Comparison of ENCODE assay signal across 11 cellular contexts in genomic region chr13:108225440-108225839, GRCh38. TPM values are rescaled to one million over a fixed set of nuclear protein-coding genes. Genes with fewer than 3 reads are reported as not detected.
A peak's percentile ranks its signal among the peaks of the same experiment; 100 is the strongest.
DNase-seq lines count a peak whose midpoint lies in the region; ATAC-seq and TF ChIP-seq lines count a peak whose summit lies in the region.
"Had no signal": no experiment of that assay in that cellular context is flagged by ENCODE, and none has a peak within 500 bp of the region (broad histone marks: within the 10 kb centered on the region; RNA-seq: fewer than 3 reads in every experiment).

No MANE protein-coding gene starts in this region.

- ATAC-seq in HG02642 (IDR thresholded peaks at IDR 0.05; ENCODE audit: poor library complexity, unreplicated experiment) (peak; percentile 40), natural killer cell (peak; percentile 55 to 64 (median 57))

- H2AFZ ChIP-seq in KMS-11 (ENCODE audit: low read depth), result no peak overlapping the region

- no peak for DNase-seq in activated CD4-positive, alpha-beta memory T cell treated with anti-CD3 and anti-CD28 coated beads for 36 hours
- no peak for DNase-seq in activated CD4-positive, alpha-beta memory T cell treated with anti-CD3 and anti-CD28 coated beads, Interleukin-2, amount 10 ng/mL, durations not matched to agents 7 days and 5 days
- DNase-seq in natural killer cell (no peak), GDM1 (lab: John Stamatoyannopoulos, UW) (no peak), retina (no peak), cerebellar cortex (ENCODE audit: low spot score) (no peak)
- DNase-seq: effector memory CD4-positive, alpha-beta T cell; occipital lobe had no signal

- peaks cover 14% of the 10 kb centered on the region; the same call in 1 of the 2 replicates for H3K79me2 ChIP-seq in KMS-11 (ENCODE audit: insufficient read depth, low read depth)

- H4K20me1 ChIP-seq in KMS-11 (ENCODE audit: insufficient read depth), result no peaks in the 10 kb centered on the region

- peaks cover 62% of the 10 kb centered on the region for H3K4me1 Mint-ChIP-seq in activated CD4-positive, alpha-beta memory T cell treated with anti-CD3 and anti-CD28 coated beads for 36 hours (ENCODE audit: low read depth)
- peaks cover 28% of the 10 kb centered on the region for H3K4me1 Mint-ChIP-seq in activated CD4-positive, alpha-beta memory T cell treated with anti-CD3 and anti-CD28 coated beads, Interleukin-2, amount 10 ng/mL, durations not matched to agents 7 days and 5 days
- peaks cover 46 to 54% of the 10 kb centered on the region in 2 donors for H3K4me1 Mint-ChIP-seq in natural killer cell

- H3K27me3 Mint-ChIP-seq in activated CD4-positive, alpha-beta memory T cell treated with anti-CD3 and anti-CD28 coated beads for 36 hours, result no peaks in the 10 kb centered on the region
- H3K27me3 Mint-ChIP-seq in activated CD4-positive, alpha-beta memory T cell treated with anti-CD3 and anti-CD28 coated beads, Interleukin-2, amount 10 ng/mL, durations not matched to agents 7 days and 5 days, result no peaks in the 10 kb centered on the region
- no peaks in the 10 kb centered on the region for H3K27me3 Mint-ChIP-seq in natural killer cell (ENCODE audit: low read depth in 2 of 2)

- H3K36me3 Mint-ChIP-seq in activated CD4-positive, alpha-beta memory T cell treated with anti-CD3 and anti-CD28 coated beads for 36 hours, result peaks cover 12% of the 10 kb centered on the region
- H3K36me3 Mint-ChIP-seq in activated CD4-positive, alpha-beta memory T cell treated with anti-CD3 and anti-CD28 coated beads, Interleukin-2, amount 10 ng/mL, durations not matched to agents 7 days and 5 days (ENCODE audit: low read depth), result peaks cover 11% of the 10 kb centered on the region
- no peaks in the 10 kb centered on the region for H3K36me3 Mint-ChIP-seq in natural killer cell

- H3K9me3 Mint-ChIP-seq in activated CD4-positive, alpha-beta memory T cell treated with anti-CD3 and anti-CD28 coated beads for 36 hours, result no peaks in the 10 kb centered on the region
- H3K9me3 Mint-ChIP-seq in activated CD4-positive, alpha-beta memory T cell treated with anti-CD3 and anti-CD28 coated beads, Interleukin-2, amount 10 ng/mL, durations not matched to agents 7 days and 5 days, result no peaks in the 10 kb centered on the region
- no peaks in the 10 kb centered on the region for H3K9me3 Mint-ChIP-seq in natural killer cell

- 0 out of 2 replicates have a peak overlapping the region, but pooled peaks have one; percentile 4 for H3K4me2 ChIP-seq in KMS-11
- H3K4me2 ChIP-seq: SK-N-SH had no signal

- CTCF ChIA-PET in activated CD4-positive, alpha-beta memory T cell treated with anti-CD3 and anti-CD28 coated beads for 36 hours (lab: Charles Lee), result no interaction called here
- CTCF ChIA-PET in activated CD4-positive, alpha-beta memory T cell treated with anti-CD3 and anti-CD28 coated beads, Interleukin-2, amount 10 ng/mL, durations not matched to agents 7 days and 5 days (lab: Charles Lee), result interaction anchor here (0.5 to 1.0 kb wide), 2 partner anchors 44 to 49 kb away, joined by 3 to 5 read pairs; partner anchors contain the start of gene TNFSF13B

- intact Hi-C loops in activated CD4-positive, alpha-beta memory T cell treated with anti-CD3 and anti-CD28 coated beads for 36 hours (cut with micrococcal nuclease), result loop anchor here (5.0 kb wide), 2 partner anchors 97 to 282 kb away; no protein-coding TSS in a partner anchor
- intact Hi-C loops in natural killer cell (cut with micrococcal nuclease), result no loop called here

- H3K36me3 ChIP-seq in KMS-11 (ENCODE audit: insufficient read depth), result no peaks in the 10 kb centered on the region

- H3K27me3 ChIP-seq in KMS-11 (ENCODE audit: insufficient read depth, low read depth), result no peaks in the 10 kb centered on the region

- POLR2A ChIA-PET in activated CD4-positive, alpha-beta memory T cell treated with anti-CD3 and anti-CD28 coated beads for 36 hours (lab: Charles Lee), result interaction anchor here (1.2 kb wide), 1 partner anchor 45 kb away, joined by 3 read pairs; no protein-coding TSS in a partner anchor
- POLR2A ChIA-PET in activated CD4-positive, alpha-beta memory T cell treated with anti-CD3 and anti-CD28 coated beads, Interleukin-2, amount 10 ng/mL, durations not matched to agents 7 days and 5 days (lab: Charles Lee), result no interaction called here

- H3K27ac Mint-ChIP-seq in activated CD4-positive, alpha-beta memory T cell treated with anti-CD3 and anti-CD28 coated beads for 36 hours, result peak overlapping the region; percentile 28
- H3K27ac Mint-ChIP-seq in activated CD4-positive, alpha-beta memory T cell treated with anti-CD3 and anti-CD28 coated beads, Interleukin-2, amount 10 ng/mL, durations not matched to agents 7 days and 5 days, result no peak overlapping the region
- H3K27ac Mint-ChIP-seq in natural killer cell, result peak overlapping the region in 1 of 2 donors; percentile 15

- peaks cover 12% of the 10 kb centered on the region for H3K4me1 ChIP-seq in KMS-11 (ENCODE audit: low read depth, poor library complexity, severe bottlenecking)

- TF ChIP-seq CTCF in KMS-11 (conservative IDR thresholded peaks at IDR 0.05; ENCODE audit: low read depth, low read length) (no peak), natural killer cell (IDR thresholded peaks at IDR 0.05) (no peak)

- no peak overlapping the region for H3K9ac ChIP-seq in KMS-11
- H3K9ac ChIP-seq: SK-N-SH had no signal

- H3K4me3 ChIP-seq in KMS-11 (IDR thresholded peaks at IDR 0.05; ENCODE audit: insufficient read depth, low read depth, low read length), result no peak overlapping the region

- no peak overlapping the region for H3K27ac ChIP-seq in KMS-11

- H3K4me3 Mint-ChIP-seq in activated CD4-positive, alpha-beta memory T cell treated with anti-CD3 and anti-CD28 coated beads for 36 hours, result no peak overlapping the region
- H3K4me3 Mint-ChIP-seq in activated CD4-positive, alpha-beta memory T cell treated with anti-CD3 and anti-CD28 coated beads, Interleukin-2, amount 10 ng/mL, durations not matched to agents 7 days and 5 days, result no peak overlapping the region
- H3K4me3 Mint-ChIP-seq in natural killer cell, result peak overlapping the region; percentile 14

RNA-seq across cellular contexts. Expression of gene ABHD13, which starts 7.2 kb away (rescaled TPM):
- 1 to 10 TPM; 5.1 to 5.2 TPM for total RNA-seq in activated CD4-positive, alpha-beta memory T cell treated with anti-CD3 and anti-CD28 coated beads for 36 hours
- 10 to 100 TPM; 10.2 to 10.8 TPM for total RNA-seq in activated CD4-positive, alpha-beta memory T cell treated with anti-CD3 and anti-CD28 coated beads, Interleukin-2, amount 10 ng/mL, durations not matched to agents 7 days and 5 days
- total RNA-seq in natural killer cell, result 10 to 100 TPM; 12.3 to 14.7 (median 12.9) TPM

RNA-seq across cellular contexts. Expression of gene LIG4, which starts 10.1 kb away (rescaled TPM):
- 1 to 10 TPM; 6.6 to 7.2 TPM for total RNA-seq in activated CD4-positive, alpha-beta memory T cell treated with anti-CD3 and anti-CD28 coated beads for 36 hours
- total RNA-seq in activated CD4-positive, alpha-beta memory T cell treated with anti-CD3 and anti-CD28 coated beads, Interleukin-2, amount 10 ng/mL, durations not matched to agents 7 days and 5 days, result 10 to 100 TPM; 11.4 to 11.7 TPM
- 1 to 10 TPM; 7.7 to 8.5 (median 7.9) TPM for total RNA-seq in natural killer cell

RNA-seq across cellular contexts. Expression of gene TNFSF13B, which starts 44.1 kb away (rescaled TPM):
- 1 to 10 TPM; 3.1 to 4.3 TPM for total RNA-seq in activated CD4-positive, alpha-beta memory T cell treated with anti-CD3 and anti-CD28 coated beads for 36 hours
- total RNA-seq in activated CD4-positive, alpha-beta memory T cell treated with anti-CD3 and anti-CD28 coated beads, Interleukin-2, amount 10 ng/mL, durations not matched to agents 7 days and 5 days, result 10 to 100 TPM; 12.0 to 12.4 TPM
- 1 to 10 TPM; 4.0 to 9.5 (median 6.3) TPM for total RNA-seq in natural killer cell
